In genomic region chr9:135610290-135611141, GRCh38 we compare ENCODE assay signal across 3 cellular contexts.
TF ChIP-seq lines count a peak whose summit lies in the region.

No MANE protein-coding gene starts in this region.

TF ChIP-seq in SK-N-SH, 30 proteins besides CTCF, POLR2A, EP300 and RAD21:
- TF ChIP-seq RCOR1 (IDR thresholded peaks at IDR 0.05; ENCODE audit: low read length) (no peak), NFIC (IDR thresholded peaks at IDR 0.05; ENCODE audit: borderline replicate concordance) (no peak), ZBTB33 (IDR thresholded peaks at IDR 0.05; ENCODE audit: borderline replicate concordance, low read depth) (no peak), ELF1 (IDR thresholded peaks at IDR 0.05) (no peak), PBX3 (IDR thresholded peaks at IDR 0.05) (no peak), TCF12 (IDR thresholded peaks at IDR 0.05) (no peak)

TF ChIP-seq in SK-N-SH treated with all-trans-retinoic acid at 6 μM for 48 hours, 23 proteins besides CTCF, POLR2A, EP300 and RAD21:
- no peak for TF ChIP-seq SNAI2 (CRISPR knock-in tag; IDR thresholded peaks at IDR 0.05)
- TF ChIP-seq BACH2 (CRISPR knock-in tag; IDR thresholded peaks at IDR 0.05; ENCODE audit: borderline replicate concordance), result no peak
- no peak for TF ChIP-seq TCF4 (CRISPR knock-in tag; IDR thresholded peaks at IDR 0.05; ENCODE audit: borderline replicate concordance)
- TF ChIP-seq ARNTL (CRISPR knock-in tag; IDR thresholded peaks at IDR 0.05; ENCODE audit: borderline replicate concordance, low read depth), result no peak

TF ChIP-seq in HepG2, 621 proteins besides CTCF, POLR2A, EP300 and RAD21:
- TF ChIP-seq CREB1 (IDR thresholded peaks at IDR 0.05) (peak; percentile 85), CREB1 (CRISPR knock-in tag; IDR thresholded peaks at IDR 0.05) (no peak), SAP130 (CRISPR knock-in tag; IDR thresholded peaks at IDR 0.05; ENCODE audit: low read depth) (no peak), ATF7 (IDR thresholded peaks at IDR 0.05) (peak; percentile 91), ATF7 (CRISPR knock-in tag; IDR thresholded peaks at IDR 0.05) (no peak)
